ENCODE assay signal across 8 cellular contexts in genomic region chr7:32298403-32299132, GRCh38.
A peak's percentile ranks its signal among the peaks of the same experiment; 100 is the strongest.
DNase-seq lines count a peak whose midpoint lies in the region; ATAC-seq and TF ChIP-seq lines count a peak whose summit lies in the region.

No MANE protein-coding gene starts in this region.

- POLR2A ChIA-PET in activated CD8-positive, alpha-beta T cell treated with anti-CD3 and anti-CD28 coated beads, Interleukin-2, amount 10 ng/mL, durations not matched to agents 7 days and 5 days (lab: Charles Lee), result no interaction called here
- POLR2A ChIA-PET in activated CD8-positive, alpha-beta T cell treated with anti-CD3 and anti-CD28 coated beads for 36 hours (lab: Charles Lee), result no interaction called here

- H3K9me3 ChIP-seq in lung (ENCODE audit: control insufficient read depth in 2 of 2, insufficient read depth in 1 of 2, low read length in 1 of 2) (peaks cover 0 to 4% of the 10 kb centered on the region in 2 donors), upper lobe of left lung (no peaks in the 10 kb centered on the region)

- CTCF ChIA-PET in activated CD8-positive, alpha-beta T cell treated with anti-CD3 and anti-CD28 coated beads, Interleukin-2, amount 10 ng/mL, durations not matched to agents 7 days and 5 days (lab: Charles Lee), result no interaction called here
- CTCF ChIA-PET in activated CD8-positive, alpha-beta T cell treated with anti-CD3 and anti-CD28 coated beads for 36 hours (lab: Charles Lee), result no interaction called here

- H3K27ac ChIP-seq in lung (ENCODE audit: low read depth in 1 of 2, low read length in 1 of 2), result peak overlapping the region in 1 of 2 donors; percentile 17
- no peak overlapping the region for H3K27ac ChIP-seq in upper lobe of left lung

- H3K36me3 Mint-ChIP-seq in activated CD8-positive, alpha-beta T cell treated with anti-CD3 and anti-CD28 coated beads, Interleukin-2, amount 10 ng/mL, durations not matched to agents 7 days and 5 days (ENCODE audit: low read depth), result no peaks in the 10 kb centered on the region
- H3K36me3 Mint-ChIP-seq in activated CD8-positive, alpha-beta T cell treated with anti-CD3 and anti-CD28 coated beads for 36 hours (ENCODE audit: low read depth), result no peaks in the 10 kb centered on the region
- H3K36me3 Mint-ChIP-seq in chondrocyte (ENCODE audit: low read depth), result peaks cover 2% of the 10 kb centered on the region

- H3K36me3 ChIP-seq in lung (ENCODE audit: control insufficient read depth in 2 of 2, insufficient read depth in 2 of 2, low read length in 2 of 2), result no peaks in the 10 kb centered on the region
- H3K36me3 ChIP-seq in upper lobe of left lung, result no peaks in the 10 kb centered on the region

- WGBS in lung, 2 donors, result 0 to 2% methylated on average over 73 to 80 of the region's 80 CpGs
- WGBS in upper lobe of left lung, 2 donors, result 2 to 4% methylated on average over 13 to 35 of the region's 80 CpGs

- peak overlapping the region; percentile 17 for H3K4me3 ChIP-seq in lung
- H3K4me3 ChIP-seq in upper lobe of left lung, result peak overlapping the region in 3 of 4 donors; percentile 26 to 46 (median 38)

- no peak for TF ChIP-seq CTCF in activated CD8-positive, alpha-beta T cell treated with anti-CD3 and anti-CD28 coated beads for 36 hours (IDR thresholded peaks at IDR 0.05)
- TF ChIP-seq CTCF in chondrocyte (IDR thresholded peaks at IDR 0.05), result peak; percentile 10
- no peak for TF ChIP-seq CTCF in lung (IDR thresholded peaks at IDR 0.05; ENCODE audit: control extremely low read depth, extremely low read depth)
- TF ChIP-seq CTCF in upper lobe of left lung (IDR thresholded peaks at IDR 0.05), result no peak

- H3K4me1 ChIP-seq in lung (ENCODE audit: control insufficient read depth in 2 of 2, insufficient read depth in 2 of 2, low read length in 2 of 2) (peaks cover 0 to 10% of the 10 kb centered on the region in 2 donors), upper lobe of left lung (peaks cover 10 to 15% (median 13%) of the 10 kb centered on the region in 4 donors)

- H3K27ac Mint-ChIP-seq in activated CD8-positive, alpha-beta T cell treated with anti-CD3 and anti-CD28 coated beads, Interleukin-2, amount 10 ng/mL, durations not matched to agents 7 days and 5 days, result peak overlapping the region; percentile 6
- no peak overlapping the region for H3K27ac Mint-ChIP-seq in activated CD8-positive, alpha-beta T cell treated with anti-CD3 and anti-CD28 coated beads for 36 hours
- no peak overlapping the region for H3K27ac Mint-ChIP-seq in chondrocyte (ENCODE audit: unreplicated experiment)

- TF ChIP-seq POLR2A in upper lobe of left lung (IDR thresholded peaks at IDR 0.05), result no peak

- H3K4me3 Mint-ChIP-seq in activated CD8-positive, alpha-beta T cell treated with anti-CD3 and anti-CD28 coated beads, Interleukin-2, amount 10 ng/mL, durations not matched to agents 7 days and 5 days, result peak overlapping the region; percentile 34
- no peak overlapping the region for H3K4me3 Mint-ChIP-seq in activated CD8-positive, alpha-beta T cell treated with anti-CD3 and anti-CD28 coated beads for 36 hours
- H3K4me3 Mint-ChIP-seq in chondrocyte (ENCODE audit: unreplicated experiment), result peak overlapping the region; percentile 73

- no peak for ATAC-seq in activated CD8-positive, alpha-beta T cell treated with anti-CD3 and anti-CD28 coated beads, Interleukin-2, amount 10 ng/mL, durations not matched to agents 7 days and 5 days
- no peak for ATAC-seq in activated CD8-positive, alpha-beta T cell treated with anti-CD3 and anti-CD28 coated beads for 36 hours
- no peak for ATAC-seq in lung (ENCODE audit: insufficient read depth, low FRiP score)
- peak in 1 of 2 donors; percentile 56 for ATAC-seq in upper lobe of left lung (ENCODE audit: low FRiP score in 2 of 2)

- H3K9me3 Mint-ChIP-seq in activated CD8-positive, alpha-beta T cell treated with anti-CD3 and anti-CD28 coated beads, Interleukin-2, amount 10 ng/mL, durations not matched to agents 7 days and 5 days (ENCODE audit: insufficient read depth), result no peaks in the 10 kb centered on the region
- H3K9me3 Mint-ChIP-seq in activated CD8-positive, alpha-beta T cell treated with anti-CD3 and anti-CD28 coated beads for 36 hours, result no peaks in the 10 kb centered on the region
- no peaks in the 10 kb centered on the region for H3K9me3 Mint-ChIP-seq in chondrocyte (ENCODE audit: low read depth)

- H3K4me1 Mint-ChIP-seq in activated CD8-positive, alpha-beta T cell treated with anti-CD3 and anti-CD28 coated beads, Interleukin-2, amount 10 ng/mL, durations not matched to agents 7 days and 5 days (ENCODE audit: low read depth), result peaks cover 3% of the 10 kb centered on the region
- H3K4me1 Mint-ChIP-seq in activated CD8-positive, alpha-beta T cell treated with anti-CD3 and anti-CD28 coated beads for 36 hours (ENCODE audit: low read depth), result peaks cover 10% of the 10 kb centered on the region
- peaks cover 12% of the 10 kb centered on the region for H3K4me1 Mint-ChIP-seq in chondrocyte (ENCODE audit: low read depth)

- no peak for TF ChIP-seq EP300 in upper lobe of left lung (IDR thresholded peaks at IDR 0.05)

- H3K27me3 ChIP-seq in lung (ENCODE audit: control insufficient read depth, insufficient read depth) (peaks cover 16% of the 10 kb centered on the region), upper lobe of left lung (peaks cover 0 to 14% (median 9%) of the 10 kb centered on the region in 4 donors)

- intact Hi-C loops in activated CD8-positive, alpha-beta T cell treated with anti-CD3 and anti-CD28 coated beads for 36 hours (cut with micrococcal nuclease), result no loop called here

- H3K27me3 Mint-ChIP-seq in activated CD8-positive, alpha-beta T cell treated with anti-CD3 and anti-CD28 coated beads, Interleukin-2, amount 10 ng/mL, durations not matched to agents 7 days and 5 days (ENCODE audit: low read depth), result peaks cover 41% of the 10 kb centered on the region
- H3K27me3 Mint-ChIP-seq in activated CD8-positive, alpha-beta T cell treated with anti-CD3 and anti-CD28 coated beads for 36 hours, result peaks cover 33% of the 10 kb centered on the region
- H3K27me3 Mint-ChIP-seq in chondrocyte (ENCODE audit: low read depth), result peaks cover 63% of the 10 kb centered on the region

- no peak for DNase-seq in activated CD8-positive, alpha-beta T cell treated with anti-CD3 and anti-CD28 coated beads, Interleukin-2, amount 10 ng/mL, durations not matched to agents 7 days and 5 days
- DNase-seq in activated CD8-positive, alpha-beta T cell treated with anti-CD3 and anti-CD28 coated beads for 36 hours, result no peak
- DNase-seq in chondrocyte (ENCODE audit: low spot score) (no peak), lung (ENCODE audit: low spot score) (no peak), upper lobe of left lung (peak in 1 of 2 donors; percentile 83), mesenteric fat pad (ENCODE audit: low spot score) (no peak), mucosa of gallbladder (ENCODE audit: low spot score) (no peak), SW480 (ENCODE audit: low spot score) (no peak)
